ENCODE assay signal across 7 cellular contexts in the genomic region with DNA sequence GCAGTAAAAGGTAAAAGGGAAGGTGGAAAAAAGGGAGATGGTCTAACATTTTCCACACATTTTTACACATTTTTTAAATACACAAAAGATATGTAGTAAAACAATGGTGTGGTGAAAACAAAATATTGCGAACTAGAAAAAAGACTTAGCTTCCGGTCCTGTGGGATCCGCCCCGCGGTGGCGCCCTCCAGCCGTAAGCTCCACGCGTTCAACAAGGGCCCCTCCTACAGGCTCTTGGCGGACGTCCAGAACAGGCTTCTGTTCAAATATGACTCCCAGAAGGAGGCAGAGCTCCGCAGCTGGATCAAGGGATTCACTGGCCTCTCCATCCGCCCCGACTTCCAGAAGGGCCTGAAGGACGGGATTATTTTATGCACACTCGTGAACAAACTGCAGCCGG.
A peak's percentile ranks its signal among the peaks of the same experiment; 100 is the strongest.
DNase-seq lines count a peak whose midpoint lies in the region; ATAC-seq, FAIRE-seq and TF ChIP-seq lines count a peak whose summit lies in the region.
"Not testable (repeated sequence)": the region's sequence is repeated elsewhere in the genome, so short reads cannot be mapped to it uniquely, and the experiment has no call there.

No MANE protein-coding gene starts in this region.

- H2BK15ac ChIP-seq in H9 (ENCODE audit: low read depth, low read length): not testable (repeated sequence)

- not testable (repeated sequence) for FAIRE-seq in K562 (lab: Jason Lieb, UNC)

- in situ Hi-C loops in K562 (cut with MboI): not testable (repeated sequence)

- H2BK120ac ChIP-seq in H9 (ENCODE audit: low read depth, low read length, poor library complexity, severe bottlenecking): not testable (repeated sequence)

- not testable (repeated sequence) for H3K4ac ChIP-seq in H9 (ENCODE audit: low read depth, low read length)

- not testable (repeated sequence) for H3K9me3 ChIP-seq in H9 (ENCODE audit: control insufficient read depth, low read depth, low read length); K562 (replicated peaks; ENCODE audit: control insufficient read depth, insufficient read depth, low read depth, low read length)

- H4K91ac ChIP-seq in H9 (ENCODE audit: insufficient read length, low read depth, low read length): not testable (repeated sequence)

- TF ChIP-seq CTCF in H9 (conservative IDR thresholded peaks at IDR 0.05): not testable (repeated sequence)
- TF ChIP-seq CTCF in K562 (IDR thresholded peaks at IDR 0.05 in 2 of 3, conservative IDR thresholded peaks at IDR 0.05 in 1 of 3; ENCODE audit: insufficient read depth in 2 of 3, low read depth in 1 of 3, low read length in 3 of 3): peak; percentile 33 to 64 (median 44); a peak in 5 of 6 replicates

- H3K27me3 Mint-ChIP-seq in H9 (ENCODE audit: low read depth): not testable (repeated sequence)

- not testable (repeated sequence) for H3K79me2 ChIP-seq in H9 (ENCODE audit: insufficient read depth, low read length); K562 (ENCODE audit: control insufficient read depth, insufficient read depth, low read length)

- not testable (repeated sequence) for H4K20me1 ChIP-seq in H9 (ENCODE audit: control insufficient read depth, insufficient read depth, insufficient read length); K562 (replicated peaks; ENCODE audit: control insufficient read depth, insufficient read depth, low read length)

- POLR2A ChIA-PET in K562 (lab: Yijun Ruan, JAX): not testable (repeated sequence)

- H3K4me3 ChIP-seq in K562: not testable (repeated sequence)

- not testable (repeated sequence) for BruUV-seq in K562 (replicated peaks; lab: Mats Ljungman, UMichigan)

- not testable (repeated sequence) for H3K9me1 ChIP-seq in K562 (ENCODE audit: control insufficient read depth, insufficient read depth, low read length)

- H2AK5ac ChIP-seq in H9 (ENCODE audit: insufficient read length, low read length): not testable (repeated sequence)

- H2AFZ ChIP-seq in H9 (ENCODE audit: low read length): not testable (repeated sequence)
- H2AFZ ChIP-seq in K562 (ENCODE audit: low read depth, low read length): peak overlapping the region; percentile 68; the same call in 1 of the 2 replicates

- peaks cover 59 to 70% of the 10 kb centered on the region in 2 experiments for H3K9me3 Mint-ChIP-seq in H9

- not testable (repeated sequence) for H3K27ac ChIP-seq in H9 (ENCODE audit: insufficient read length, low read depth, low read length); K562 (ENCODE audit: extremely low read depth, low read depth, low read length)

- not testable (repeated sequence) for H3T11ph ChIP-seq in H9 (ENCODE audit: low read length)

- peak; percentile 80 for ATAC-seq in K562

- not testable (repeated sequence) for H3K4me2 ChIP-seq in H9 (ENCODE audit: insufficient read depth, insufficient read length, low read length); K562 (ENCODE audit: insufficient read depth, low read length)

- H3K9ac ChIP-seq in H9 (ENCODE audit: extremely low read depth, insufficient read length, low read length); K562 (ENCODE audit: insufficient read depth in 1 of 2, low read depth in 2 of 2, low read length in 2 of 2): not testable (repeated sequence)

- not testable (repeated sequence) for TF ChIP-seq EP300 in K562 (IDR thresholded peaks at IDR 0.05; ENCODE audit: low read length)

- CTCF ChIA-PET in K562 (lab: Yijun Ruan, JAX; ENCODE audit: low intra/inter-chr PET ratio): not testable (repeated sequence)

- H2BK20ac ChIP-seq in H9 (ENCODE audit: low read depth, low read length, poor library complexity, severe bottlenecking): not testable (repeated sequence)

- not testable (repeated sequence) for H3K4me1 ChIP-seq in H9 (ENCODE audit: insufficient read depth, low read length); K562 (replicated peaks in 1 of 2; ENCODE audit: control insufficient read depth in 2 of 2, insufficient read depth in 2 of 2, low read length in 2 of 2)

- not testable (repeated sequence) for H4K8ac ChIP-seq in H9 (replicated peaks; ENCODE audit: insufficient read length, low read depth, low read length)

- not testable (repeated sequence) for H3K18ac ChIP-seq in H9 (ENCODE audit: insufficient read length, low read depth, low read length)

- not testable (repeated sequence) for H3K23me2 ChIP-seq in H9 (ENCODE audit: insufficient read length, low read depth, low read length, poor library complexity, severe bottlenecking)

- H3K79me1 ChIP-seq in H9 (ENCODE audit: insufficient read depth, low read depth, low read length, poor library complexity, severe bottlenecking): not testable (repeated sequence)

- H3K27ac Mint-ChIP-seq in H9: not testable (repeated sequence)

- H3K14ac ChIP-seq in H9 (ENCODE audit: insufficient read depth, low read length): not testable (repeated sequence)

- WGBS in H9 (ENCODE audit: extremely low coverage, insufficient read length, low lambda C conversion rate): no CpG with 5 or more reads among the region's 17 CpGs
- 1% methylated on average over 11 of the region's 17 CpGs for WGBS in K562 (ENCODE audit: insufficient coverage, low coverage, missing lambda C conversion rate)

- DNase-seq in DMS153 (lab: John Stamatoyannopoulos, UW): peak; percentile 78
- DNase-seq in H9: peak; percentile 28
- DNase-seq in NCI-H1105 treated with DMSO at 0.1 percent for 48 hours (lab: John Stamatoyannopoulos, UW): peak; percentile 73
- peak; percentile 24 for DNase-seq in NCI-H2171 (lab: John Stamatoyannopoulos, UW)
- DNase-seq in NCI-H69 (lab: John Stamatoyannopoulos, UW): peak; percentile 90
- peak; percentile 29 for DNase-seq in RPMI8226
- DNase-seq in K562 (ENCODE audit: extremely low read depth in 1 of 4, low spot score in 3 of 4): peak; percentile 49 to 77 (median 58)

- H2BK5ac ChIP-seq in H9 (ENCODE audit: insufficient read length, low read length): not testable (repeated sequence)

- H3K36me3 ChIP-seq in K562 (ENCODE audit: control insufficient read depth, insufficient read depth, low read length): not testable (repeated sequence)

- not testable (repeated sequence) for H4K5ac ChIP-seq in H9 (ENCODE audit: insufficient read length, low read depth, low read length)

- H3K23ac ChIP-seq in H9 (ENCODE audit: insufficient read length, low read depth, low read length): not testable (repeated sequence)

- intact Hi-C loops in K562 (cut with micrococcal nuclease): not testable (repeated sequence)

- 0 out of 4 replicates have a peak, but pooled peaks of 1 of the 2 experiments have one; percentile 20 for TF ChIP-seq RAD21 in K562 (CRISPR knock-in tag; conservative IDR thresholded peaks at IDR 0.05 in 1 of 2, IDR thresholded peaks at IDR 0.05 in 1 of 2)

- H3K27me3 ChIP-seq in H9 (ENCODE audit: insufficient read depth, low read length); K562 (ENCODE audit: control insufficient read depth in 2 of 2, insufficient read depth in 2 of 2, low read length in 2 of 2): not testable (repeated sequence)

- H2BK12ac ChIP-seq in H9 (ENCODE audit: insufficient read length, low read depth, low read length): not testable (repeated sequence)

- H3K4me1 Mint-ChIP-seq in H9: not testable (repeated sequence)

- not testable (repeated sequence) for TF ChIP-seq POLR2A in K562 (conservative IDR thresholded peaks at IDR 0.05)

- not testable (repeated sequence) for H3K4me3 Mint-ChIP-seq in H9

- H3K36me3 Mint-ChIP-seq in H9 (ENCODE audit: insufficient read depth in 1 of 3, low read depth in 3 of 3): not testable (repeated sequence)

- H3K56ac ChIP-seq in H9 (ENCODE audit: insufficient read length, low read depth, low read length): not testable (repeated sequence)

TF ChIP-seq in K562, 482 proteins besides CTCF, POLR2A, EP300 and RAD21:
- TF ChIP-seq, protein P1, sequence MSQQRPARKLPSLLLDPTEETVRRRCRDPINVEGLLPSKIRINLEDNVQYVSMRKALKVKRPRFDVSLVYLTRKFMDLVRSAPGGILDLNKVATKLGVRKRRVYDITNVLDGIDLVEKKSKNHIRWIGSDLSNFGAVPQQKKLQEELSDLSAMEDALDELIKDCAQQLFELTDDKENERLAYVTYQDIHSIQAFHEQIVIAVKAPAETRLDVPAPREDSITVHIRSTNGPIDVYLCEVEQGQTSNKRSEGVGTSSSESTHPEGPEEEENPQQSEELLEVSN (IDR thresholded peaks at IDR 0.05; ENCODE audit: borderline replicate concordance in 1 of 2, extremely low read depth in 1 of 2, insufficient read depth in 1 of 2, insufficient read length in 1 of 2, low read depth in 1 of 2, low read length in 1 of 2, poor library complexity in 1 of 2, severe bottlenecking in 1 of 2): peak in 1 of 2 experiments; percentile 15
- TF ChIP-seq GABPA (tag; conservative IDR thresholded peaks at IDR 0.05; ENCODE audit: low read depth) (peak; percentile 28; the same call in 1 of the 2 replicates), MYC (IDR thresholded peaks at IDR 0.05; ENCODE audit: low read depth, low read length) (0 out of 2 replicates have a peak, but pooled peaks have one; percentile 39), NFIC (IDR thresholded peaks at IDR 0.05) (peak; percentile 90), CXXC5 (CRISPR knock-in tag; IDR thresholded peaks at IDR 0.05) (peak; percentile 36; the same call in 1 of the 2 replicates), ETV1 (tag; conservative IDR thresholded peaks at IDR 0.05; ENCODE audit: low read depth) (0 out of 2 replicates have a peak, but pooled peaks have one; percentile 10)
- TF ChIP-seq MYC (CRISPR knock-in tag; IDR thresholded peaks at IDR 0.05; ENCODE audit: borderline replicate concordance, low read depth): not testable (repeated sequence)

Comparison
In these comparisons a context has a peak if more than half of its experiments do, and no peak if none do; other contexts are left out.
1. DNase-seq: peak in every context shown above with its lines; median percentile 90 in NCI-H69; 78 in DMS153; 73 in NCI-H1105 treated with DMSO at 0.1 percent for 48 hours; 58 in K562; 29 in RPMI8226; 28 in H9; 24 in NCI-H2171.